Comparison of ENCODE assay signal across 25 cellular contexts in the genomic region with DNA sequence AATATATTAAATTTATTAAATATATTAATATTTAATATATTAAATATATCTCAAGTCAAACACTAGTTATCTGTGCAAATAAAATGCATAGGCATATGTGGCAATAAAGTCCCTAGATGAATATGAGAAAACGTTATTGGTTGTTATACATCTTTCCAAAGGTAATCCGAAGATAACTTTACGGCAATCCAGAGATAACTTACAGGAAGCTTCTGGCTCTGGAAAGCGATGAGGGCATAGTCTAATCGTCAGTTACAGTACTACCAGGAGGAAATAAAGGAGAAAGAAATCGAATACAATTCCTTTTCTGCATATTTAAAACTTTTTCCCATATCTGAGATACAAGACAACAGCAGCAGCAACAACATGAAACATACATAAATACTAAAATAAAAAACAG.
"Had no signal": no experiment of that assay in that cellular context is flagged by ENCODE, and none has a peak within 500 bp of the region (broad histone marks: within the 10 kb centered on the region; RNA-seq: fewer than 3 reads in every experiment).

No MANE protein-coding gene starts in this region.

- H3K27ac ChIP-seq: brain microvascular endothelial cell, KMS-11, SK-N-MC had no signal

- H3K4me3 Mint-ChIP-seq: activated CD8-positive, alpha-beta memory T cell treated with anti-CD3 and anti-CD28 coated beads, Interleukin-2, amount 10 ng/mL, durations not matched to agents 7 days and 5 days; activated T-helper 1 cell treated with anti-CD3 and anti-CD28 coated beads, Interleukin-12 subunit alpha, Interleukin-12 subunit beta, Interleukin-2, Interleukin-4 antibody, amounts not matched to agents 30 ng/mL and 10 ng/mL and 1 ng/mL, durations not matched to agents 14 hours and 24 hours and 36 hours had no signal

- H3K27me3 Mint-ChIP-seq: activated CD8-positive, alpha-beta memory T cell treated with anti-CD3 and anti-CD28 coated beads, Interleukin-2, amount 10 ng/mL, durations not matched to agents 7 days and 5 days; activated T-cell treated with anti-CD3 and anti-CD28 coated beads, Interleukin-2, amount 50 U/mL, for 24 hours; T-cell had no signal

- H3K27ac Mint-ChIP-seq: activated naive CD4-positive, alpha-beta T cell treated with anti-CD3 and anti-CD28 coated beads, Interleukin-2, amount 50 U/mL, for 72 hours; activated T-helper 1 cell treated with anti-CD3 and anti-CD28 coated beads, Interleukin-12 subunit alpha, Interleukin-12 subunit beta, Interleukin-2, Interleukin-4 antibody, amounts not matched to agents 30 ng/mL and 10 ng/mL and 1 ng/mL, durations not matched to agents 14 hours and 24 hours and 36 hours had no signal

- H3K27me3 ChIP-seq: brain microvascular endothelial cell, MG63 had no signal

- H3K9me3 Mint-ChIP-seq: activated naive CD4-positive, alpha-beta T cell treated with anti-CD3 and anti-CD28 coated beads, Interleukin-2, amount 50 U/mL, for 72 hours; activated T-helper 1 cell treated with anti-CD3 and anti-CD28 coated beads, Interleukin-12 subunit alpha, Interleukin-12 subunit beta, Interleukin-2, Interleukin-4 antibody, amounts not matched to agents 30 ng/mL and 10 ng/mL and 1 ng/mL, durations not matched to agents 14 hours and 24 hours and 36 hours; T-cell had no signal

- H3K9me3 ChIP-seq: MG63 had no signal

- H3K36me3 Mint-ChIP-seq: activated naive CD4-positive, alpha-beta T cell treated with anti-CD3 and anti-CD28 coated beads, Interleukin-2, amount 50 U/mL, for 72 hours had no signal

- DNase-seq: activated CD4-positive, alpha-beta T cell treated with anti-CD3 and anti-CD28 coated beads for 48 hours; activated CD4-positive, alpha-beta T cell treated with anti-CD3 and anti-CD28 coated beads, Interleukin-2, amount 50 U/mL, for 4 hours; activated CD4-positive, CD25-positive, alpha-beta regulatory T cell treated with anti-CD3 and anti-CD28 coated beads, Interleukin-2, amount 50 U/mL, for 72 hours; activated CD8-positive, alpha-beta memory T cell treated with anti-CD3 and anti-CD28 coated beads, Interleukin-2, amount 10 ng/mL, durations not matched to agents 7 days and 5 days; activated effector memory CD4-positive, alpha-beta T cell treated with anti-CD3 and anti-CD28 coated beads, Interleukin-2, amount 50 U/mL, for 16 hours; activated naive CD4-positive, alpha-beta T cell treated with Interleukin-2 at 50 U/mL for 16 hours; activated T-cell treated with anti-CD3 and anti-CD28 coated beads, Interleukin-2, amount 50 U/mL, for 24 hours; brain microvascular endothelial cell; MG63; NCI-H1105; NCI-H1436; NCI-H187; NCI-H2081; NCI-H510A treated with DMSO at 0.1 percent for 48 hours; NCI-H69; NK-92 treated with Interleukin-12 subunit alpha and Interleukin-12 subunit beta, amount 100 ng/mL, for 24 hours; OCI-M1; RPMI8226; T-cell had no signal

- H3K4me3 ChIP-seq: MG63, SK-N-MC had no signal

- H3K36me3 ChIP-seq: brain microvascular endothelial cell, MG63 had no signal

- ATAC-seq: activated CD8-positive, alpha-beta memory T cell treated with anti-CD3 and anti-CD28 coated beads, Interleukin-2, amount 10 ng/mL, durations not matched to agents 7 days and 5 days; activated naive CD4-positive, alpha-beta T cell treated with anti-CD3 and anti-CD28 coated beads, Interleukin-2, amount 50 U/mL, for 72 hours; Panc1; Right ventricle myocardium inferior had no signal
